8 cellular contexts compared by ENCODE assay signal in the genomic region with DNA sequence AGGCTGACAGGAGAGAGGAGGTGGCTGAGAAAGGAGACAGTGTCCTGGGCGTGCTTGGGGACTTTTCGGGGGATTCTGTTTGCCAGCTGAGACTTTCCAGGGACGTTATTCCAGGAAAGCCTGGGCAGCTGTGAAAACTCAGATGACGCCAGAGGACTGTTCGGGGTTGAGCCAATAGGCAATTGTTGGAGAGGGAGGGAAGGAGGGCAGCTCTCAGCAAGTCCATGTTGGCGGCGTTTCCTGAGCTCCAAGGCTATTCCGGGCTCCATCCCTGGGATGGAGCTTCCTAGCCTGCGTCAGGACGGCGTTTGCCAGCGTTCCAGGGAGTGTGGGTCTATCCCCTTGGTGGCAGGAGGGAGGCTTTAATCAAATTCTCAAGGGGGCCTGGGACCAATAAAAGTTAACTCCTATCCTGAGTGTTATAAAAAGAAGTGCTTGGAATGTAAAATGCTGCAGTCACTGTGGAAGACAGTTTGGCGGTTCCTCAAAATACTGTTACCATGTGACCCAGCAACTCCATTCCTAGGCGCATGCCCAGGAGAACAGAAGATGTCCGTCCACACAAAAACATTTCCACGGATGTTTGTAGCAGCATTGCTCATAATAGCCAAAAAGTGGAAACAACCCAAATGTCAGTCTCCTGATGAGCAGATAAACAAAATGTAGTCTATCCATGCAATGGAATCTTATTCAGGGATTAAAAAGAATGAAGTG. TPM values are rescaled to one million over a fixed set of nuclear protein-coding genes. Genes with fewer than 3 reads are reported as not detected.
DNase-seq lines count a peak whose midpoint lies in the region; ATAC-seq and TF ChIP-seq lines count a peak whose summit lies in the region.

No MANE protein-coding gene starts in this region.

- TF ChIP-seq CTCF in heart right ventricle (IDR thresholded peaks at IDR 0.05), result no peak

- DNase-seq in CD8-positive, alpha-beta memory T cell, result no peak
- no peak for DNase-seq in activated T-helper 1 cell treated with anti-CD3 and anti-CD28 coated beads, Interleukin-12 subunit alpha, Interleukin-12 subunit beta, Interleukin-2, Interleukin-4 antibody, amounts not matched to agents 30 ng/mL and 10 ng/mL and 1 ng/mL, durations not matched to agents 14 hours and 24 hours and 36 hours (ENCODE audit: low spot score)
- peak; percentile 77 to 93 for DNase-seq in heart right ventricle
- DNase-seq in NCI-H2107 (lab: John Stamatoyannopoulos, UW), result no peak

- intact Hi-C loops in activated T-helper 1 cell treated with anti-CD3 and anti-CD28 coated beads, Interleukin-12 subunit alpha, Interleukin-12 subunit beta, Interleukin-2, Interleukin-4 antibody, amounts not matched to agents 30 ng/mL and 10 ng/mL and 1 ng/mL, durations not matched to agents 14 hours and 24 hours and 36 hours (cut with micrococcal nuclease), result loop anchor here (2.0 to 10.0 kb wide), 4 partner anchors 14 to 482 kb away; a partner anchor contains a TSS
- intact Hi-C loops in heart right ventricle (cut with DNase I), result loop anchor here in 4 of 10 donors (5.0 to 10.0 kb wide), 3 partner anchors 154 to 197 kb away; a partner anchor contains a TSS

- H3K4me1 Mint-ChIP-seq in CD8-positive, alpha-beta memory T cell, result peaks cover 18 to 25% (median 22%) of the 10 kb centered on the region in 3 donors
- peaks cover 32% of the 10 kb centered on the region for H3K4me1 Mint-ChIP-seq in activated T-helper 1 cell treated with anti-CD3 and anti-CD28 coated beads, Interleukin-12 subunit alpha, Interleukin-12 subunit beta, Interleukin-2, Interleukin-4 antibody, amounts not matched to agents 30 ng/mL and 10 ng/mL and 1 ng/mL, durations not matched to agents 14 hours and 24 hours and 36 hours (ENCODE audit: low read depth)

- peaks cover 0 to 1% (median 0%) of the 10 kb centered on the region in 5 donors for H3K9me3 Mint-ChIP-seq in CD8-positive, alpha-beta memory T cell
- H3K9me3 Mint-ChIP-seq in activated T-helper 1 cell treated with anti-CD3 and anti-CD28 coated beads, Interleukin-12 subunit alpha, Interleukin-12 subunit beta, Interleukin-2, Interleukin-4 antibody, amounts not matched to agents 30 ng/mL and 10 ng/mL and 1 ng/mL, durations not matched to agents 14 hours and 24 hours and 36 hours, result no peaks in the 10 kb centered on the region

- no peaks in the 10 kb centered on the region for H3K9me3 ChIP-seq in CD8-positive, alpha-beta memory T cell (ENCODE audit: low read length)
- no peaks in the 10 kb centered on the region for H3K9me3 ChIP-seq in heart right ventricle

- POLR2A ChIA-PET in CD8-positive, alpha-beta memory T cell (lab: Charles Lee), result no interaction called here

- ATAC-seq in HG02938 (IDR thresholded peaks at IDR 0.05; ENCODE audit: unreplicated experiment), result peak; percentile 14
- ATAC-seq in heart right ventricle, result peak; percentile 86 to 95 (median 94)
- no peak for ATAC-seq in HG03457 (IDR thresholded peaks at IDR 0.05; ENCODE audit: unreplicated experiment)
- no peak for ATAC-seq in HG03139 (IDR thresholded peaks at IDR 0.05; ENCODE audit: unreplicated experiment)

- H3K4me3 Mint-ChIP-seq in CD8-positive, alpha-beta memory T cell, result peak overlapping the region in 1 of 7 donors; percentile 45
- peak overlapping the region; percentile 5 for H3K4me3 Mint-ChIP-seq in activated T-helper 1 cell treated with anti-CD3 and anti-CD28 coated beads, Interleukin-12 subunit alpha, Interleukin-12 subunit beta, Interleukin-2, Interleukin-4 antibody, amounts not matched to agents 30 ng/mL and 10 ng/mL and 1 ng/mL, durations not matched to agents 14 hours and 24 hours and 36 hours

- WGBS in heart right ventricle, 2 donors, result 3 to 6% methylated on average over 16 of the region's 16 CpGs

- H3K27me3 Mint-ChIP-seq in CD8-positive, alpha-beta memory T cell, result peaks cover 13 to 20% of the 10 kb centered on the region in 2 donors
- peaks cover 16% of the 10 kb centered on the region for H3K27me3 Mint-ChIP-seq in activated T-helper 1 cell treated with anti-CD3 and anti-CD28 coated beads, Interleukin-12 subunit alpha, Interleukin-12 subunit beta, Interleukin-2, Interleukin-4 antibody, amounts not matched to agents 30 ng/mL and 10 ng/mL and 1 ng/mL, durations not matched to agents 14 hours and 24 hours and 36 hours (ENCODE audit: insufficient read depth)

- H3K36me3 ChIP-seq in CD8-positive, alpha-beta memory T cell (ENCODE audit: insufficient read depth, low read length), result no peaks in the 10 kb centered on the region
- H3K36me3 ChIP-seq in heart right ventricle (no peaks in the 10 kb centered on the region), rectal smooth muscle tissue (ENCODE audit: control insufficient read depth, insufficient read depth, low read length) (no peaks in the 10 kb centered on the region)

- no peak overlapping the region for H3K4me3 ChIP-seq in CD8-positive, alpha-beta memory T cell (ENCODE audit: low read length)
- H3K4me3 ChIP-seq in heart right ventricle, result peak overlapping the region in 9 of 10 donors; percentile 13 to 50 (median 39)
- H3K4me3 ChIP-seq in rectal smooth muscle tissue (ENCODE audit: low read length), result peak overlapping the region; percentile 62

- H3K27ac ChIP-seq in CD8-positive, alpha-beta memory T cell (ENCODE audit: low read depth, low read length), result no peak overlapping the region
- H3K27ac ChIP-seq in heart right ventricle (peak overlapping the region; percentile 51 to 96 (median 90)), rectal smooth muscle tissue (ENCODE audit: low read depth, low read length) (peak overlapping the region; percentile 97)

- H3K27me3 ChIP-seq in CD8-positive, alpha-beta memory T cell (ENCODE audit: insufficient read depth, low read length, poor library complexity, severe bottlenecking), result no peaks in the 10 kb centered on the region
- H3K27me3 ChIP-seq in heart right ventricle, result no peaks in the 10 kb centered on the region
- no peaks in the 10 kb centered on the region for H3K27me3 ChIP-seq in rectal smooth muscle tissue (ENCODE audit: control insufficient read depth, insufficient read depth, low read length)

- CTCF ChIA-PET in CD8-positive, alpha-beta memory T cell (lab: Charles Lee), result interaction anchor here (1.4 to 1.7 kb wide), 3 partner anchors 13 to 196 kb away, joined by 4 read pairs; a partner anchor contains a TSS

- peaks cover 12% of the 10 kb centered on the region for H3K4me1 ChIP-seq in CD8-positive, alpha-beta memory T cell (ENCODE audit: insufficient read depth, low read length)
- peaks cover 0 to 35% (median 24%) of the 10 kb centered on the region in 9 donors for H3K4me1 ChIP-seq in heart right ventricle
- H3K4me1 ChIP-seq in rectal smooth muscle tissue (ENCODE audit: control insufficient read depth, insufficient read depth, low read length), result peaks cover 20% of the 10 kb centered on the region

- peak overlapping the region in 5 of 8 donors; percentile 8 to 64 (median 19) for H3K27ac Mint-ChIP-seq in CD8-positive, alpha-beta memory T cell
- H3K27ac Mint-ChIP-seq in activated T-helper 1 cell treated with anti-CD3 and anti-CD28 coated beads, Interleukin-12 subunit alpha, Interleukin-12 subunit beta, Interleukin-2, Interleukin-4 antibody, amounts not matched to agents 30 ng/mL and 10 ng/mL and 1 ng/mL, durations not matched to agents 14 hours and 24 hours and 36 hours, result peak overlapping the region; percentile 69

- peak overlapping the region; percentile 46 for H3K9ac ChIP-seq in rectal smooth muscle tissue (ENCODE audit: low read length)

- no peaks in the 10 kb centered on the region for H3K36me3 Mint-ChIP-seq in CD8-positive, alpha-beta memory T cell
- peaks cover 3% of the 10 kb centered on the region for H3K36me3 Mint-ChIP-seq in activated T-helper 1 cell treated with anti-CD3 and anti-CD28 coated beads, Interleukin-12 subunit alpha, Interleukin-12 subunit beta, Interleukin-2, Interleukin-4 antibody, amounts not matched to agents 30 ng/mL and 10 ng/mL and 1 ng/mL, durations not matched to agents 14 hours and 24 hours and 36 hours (ENCODE audit: low read depth)

RNA-seq across cellular contexts. Expression of a gene that starts 15.2 kb away (rescaled TPM):
- 10 to 100 TPM in 1 of 2 experiments, 1 to 10 TPM in 1; 9.9 to 11.3 TPM for total RNA-seq in CD8-positive, alpha-beta memory T cell
- 29.3 TPM for polyA plus RNA-seq in CD8-positive, alpha-beta memory T cell
- total RNA-seq in activated T-helper 1 cell treated with anti-CD3 and anti-CD28 coated beads, Interleukin-12 subunit alpha, Interleukin-12 subunit beta, Interleukin-2, Interleukin-4 antibody, amounts not matched to agents 30 ng/mL and 10 ng/mL and 1 ng/mL, durations not matched to agents 14 hours and 24 hours and 36 hours, result 10.8 and 11.1 TPM in 2 replicates
- total RNA-seq in heart right ventricle, result 10 to 100 TPM in 2 of 10 donors, 1 to 10 TPM in 8; 5.9 to 16.0 (median 8.9) TPM
- polyA plus RNA-seq in heart right ventricle, result 10 to 100 TPM; 26.7 to 43.8 TPM

Comparison
In these comparisons a context has a peak if more than half of its experiments do, and no peak if none do; other contexts are left out.
1. DNase-seq: peak in heart right ventricle (2 of 2); none in CD8-positive, alpha-beta memory T cell (0 of 5), activated T-helper 1 cell treated with anti-CD3 and anti-CD28 coated beads, Interleukin-12 subunit alpha, Interleukin-12 subunit beta, Interleukin-2, Interleukin-4 antibody, amounts not matched to agents 30 ng/mL and 10 ng/mL and 1 ng/mL, durations not matched to agents 14 hours and 24 hours and 36 hours (single experiment) and NCI-H2107 (single experiment).
2. ATAC-seq: peak in HG02938 (single experiment) and heart right ventricle (8 of 8); none in HG03457 (single experiment) and HG03139 (single experiment).